In genomic region chr4:186607490-186607889, GRCh38 we compare ENCODE assay signal across 3 cellular contexts.
TF ChIP-seq lines count a peak whose summit lies in the region.

No MANE protein-coding gene starts in this region.

TF ChIP-seq in HepG2, 621 proteins besides CTCF, POLR2A, EP300 and RAD21:
- TF ChIP-seq ZNF142 (CRISPR knock-in tag; IDR thresholded peaks at IDR 0.05) = no peak
- TF ChIP-seq AGO2 (optimal IDR thresholded peaks at IDR 0.05; ENCODE audit: low read depth, low read length) = peak; percentile 22
- no peak for TF ChIP-seq CHD4 (IDR thresholded peaks at IDR 0.05; ENCODE audit: borderline replicate concordance, low read length)
- no peak for TF ChIP-seq ZNF547 (CRISPR knock-in tag; IDR thresholded peaks at IDR 0.05)
- TF ChIP-seq NFE2 (CRISPR knock-in tag; IDR thresholded peaks at IDR 0.05) = no peak
- TF ChIP-seq REPIN1 (CRISPR knock-in tag; IDR thresholded peaks at IDR 0.05; ENCODE audit: borderline replicate concordance, low read depth) = no peak
- no peak for TF ChIP-seq MAFK (conservative IDR thresholded peaks at IDR 0.05 in 1 of 2, IDR thresholded peaks at IDR 0.05 in 1 of 2; ENCODE audit: low read length in 2 of 2)
- no peak for TF ChIP-seq GMEB2 (CRISPR knock-in tag; IDR thresholded peaks at IDR 0.05; ENCODE audit: low read depth)
- TF ChIP-seq HNRNPH1 (optimal IDR thresholded peaks at IDR 0.05; ENCODE audit: low read depth, low read length) = no peak

TF ChIP-seq in IMR-90, 13 proteins besides CTCF, POLR2A, EP300 and RAD21:
- TF ChIP-seq CHD1 (IDR thresholded peaks at IDR 0.05; ENCODE audit: low read depth, low read length) = no peak
- TF ChIP-seq RFX5 (IDR thresholded peaks at IDR 0.05; ENCODE audit: low read depth, low read length) = no peak
- TF ChIP-seq ELK1 (IDR thresholded peaks at IDR 0.05; ENCODE audit: borderline replicate concordance, low read depth, low read length) = no peak
- TF ChIP-seq SMC3 (IDR thresholded peaks at IDR 0.05; ENCODE audit: low read depth, low read length) = no peak
- TF ChIP-seq NFE2L2 (IDR thresholded peaks at IDR 0.05; ENCODE audit: low read depth, low read length) = no peak
- no peak for TF ChIP-seq MXI1 (IDR thresholded peaks at IDR 0.05; ENCODE audit: borderline replicate concordance, low read depth, low read length)
- TF ChIP-seq MAZ (IDR thresholded peaks at IDR 0.05; ENCODE audit: borderline replicate concordance, low read depth, low read length) = no peak
- TF ChIP-seq FOS (IDR thresholded peaks at IDR 0.05; ENCODE audit: low read depth, low read length) = no peak
- TF ChIP-seq USF2 (IDR thresholded peaks at IDR 0.05; ENCODE audit: low read depth, low read length) = no peak
- TF ChIP-seq MAFK (IDR thresholded peaks at IDR 0.05; ENCODE audit: low read depth, low read length) = no peak
- no peak for TF ChIP-seq CEBPB (IDR thresholded peaks at IDR 0.05; ENCODE audit: low read depth, low read length)
- TF ChIP-seq RCOR1 (IDR thresholded peaks at IDR 0.05; ENCODE audit: insufficient replicate concordance, low read length) = no peak
- no peak for TF ChIP-seq BHLHE40 (IDR thresholded peaks at IDR 0.05; ENCODE audit: low read depth, low read length)

TF ChIP-seq in H1, 55 proteins besides CTCF, POLR2A, EP300 and RAD21:
- TF ChIP-seq PHF8 (conservative IDR thresholded peaks at IDR 0.05; ENCODE audit: low read depth, low read length) = no peak
- TF ChIP-seq RXRA (IDR thresholded peaks at IDR 0.05; ENCODE audit: insufficient read depth, low read depth, low read length) = no peak
- TF ChIP-seq CHD2 (IDR thresholded peaks at IDR 0.05; ENCODE audit: low read length) = no peak
- no peak for TF ChIP-seq JUN (IDR thresholded peaks at IDR 0.05; ENCODE audit: low read depth, low read length)
- no peak for TF ChIP-seq KDM1A (IDR thresholded peaks at IDR 0.05; ENCODE audit: borderline replicate concordance, low read length)
- no peak for TF ChIP-seq CREB1 (IDR thresholded peaks at IDR 0.05)
- no peak for TF ChIP-seq RFX5 (IDR thresholded peaks at IDR 0.05; ENCODE audit: borderline replicate concordance, low read depth, low read length)
- TF ChIP-seq SP2 (IDR thresholded peaks at IDR 0.05; ENCODE audit: low read length) = no peak
- no peak for TF ChIP-seq CBX5 (IDR thresholded peaks at IDR 0.05; ENCODE audit: low read depth, low read length)
- TF ChIP-seq HDAC6 (IDR thresholded peaks at IDR 0.05; ENCODE audit: low read depth, low read length) = no peak
- no peak for TF ChIP-seq CTBP2 (IDR thresholded peaks at IDR 0.05; ENCODE audit: borderline replicate concordance, insufficient read depth, insufficient read length, low read length)
- no peak for TF ChIP-seq KDM4A (IDR thresholded peaks at IDR 0.05; ENCODE audit: low read depth, low read length, severe bottlenecking)
- no peak for TF ChIP-seq SIX5 (IDR thresholded peaks at IDR 0.05; ENCODE audit: low read depth, low read length)
- TF ChIP-seq EZH2 (IDR thresholded peaks at IDR 0.05; ENCODE audit: low read depth, low read length, severe bottlenecking) = no peak
- TF ChIP-seq SP4 (IDR thresholded peaks at IDR 0.05; ENCODE audit: low read length) = no peak
- TF ChIP-seq TCF12 (IDR thresholded peaks at IDR 0.05; ENCODE audit: low read depth, low read length) = no peak
- TF ChIP-seq CHD1 (IDR thresholded peaks at IDR 0.05; ENCODE audit: low read depth, low read length) = no peak
- no peak for TF ChIP-seq NANOG (IDR thresholded peaks at IDR 0.05; ENCODE audit: insufficient read depth, low read depth, low read length, poor library complexity, severe bottlenecking)
- TF ChIP-seq JUND (IDR thresholded peaks at IDR 0.05; ENCODE audit: low read length) = no peak
